ENCODE assay signal across 31 cellular contexts in the genomic region with DNA sequence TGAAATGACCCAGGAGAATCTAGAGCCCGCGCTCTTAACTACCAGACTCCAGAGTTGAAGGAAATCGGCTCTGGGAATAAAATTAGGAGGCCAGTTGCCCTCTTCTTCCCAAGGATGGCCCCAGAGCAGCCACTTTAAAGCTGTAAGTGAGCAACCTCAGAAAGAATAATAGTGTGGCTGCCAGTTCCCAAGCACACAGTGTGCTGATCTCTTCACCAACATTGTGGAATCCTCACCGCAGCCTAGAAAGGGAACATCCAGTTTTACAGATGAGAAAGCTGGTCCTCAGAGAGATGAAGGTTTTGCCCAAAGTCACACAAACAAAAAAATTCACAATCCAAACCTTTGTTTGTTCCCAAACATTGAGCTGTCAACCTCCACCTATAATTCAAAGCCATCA.
"Had no signal": no experiment of that assay in that cellular context is flagged by ENCODE, and none has a peak within 500 bp of the region (broad histone marks: within the 10 kb centered on the region; RNA-seq: fewer than 3 reads in every experiment).

No MANE protein-coding gene starts in this region.

- H3K4me1 ChIP-seq: adrenal gland, ascending aorta, body of pancreas, breast epithelium had no signal

- ATAC-seq: activated naive CD4-positive, alpha-beta T cell treated with anti-CD3 and anti-CD28 coated beads, Interleukin-2, amount 50 U/mL, for 72 hours; activated T-cell treated with anti-CD3 and anti-CD28 coated beads, Interleukin-2, amount 50 U/mL, for 4 hours; activated T-cell treated with anti-CD3 and anti-CD28 coated beads, Interleukin-2, amount 50 U/mL, for 72 hours; activated T-helper 17 cell treated with anti-CD3 and anti-CD28 coated beads, Interleukin-2, amount 50 U/mL, for 72 hours; body of pancreas had no signal

- H3K27ac ChIP-seq: adrenal gland, ascending aorta, body of pancreas, brain microvascular endothelial cell, breast epithelium, cardiac muscle cell had no signal

- DNase-seq: activated effector memory CD4-positive, alpha-beta T cell treated with anti-CD3 and anti-CD28 coated beads, Interleukin-2, amount 50 U/mL, for 16 hours; activated effector memory CD4-positive, alpha-beta T cell treated with Interleukin-2 at 50 U/mL for 16 hours; activated gamma-delta T cell; activated gamma-delta T cell treated with Interleukin-2 at 50 U/mL for 16 hours; activated naive CD4-positive, alpha-beta T cell; activated naive CD4-positive, alpha-beta T cell treated with anti-CD3 and anti-CD28 coated beads for 36 hours; activated naive CD4-positive, alpha-beta T cell treated with anti-CD3 and anti-CD28 coated beads, Interleukin-2, amount 10 ng/mL, durations not matched to agents 7 days and 5 days; activated naive CD4-positive, alpha-beta T cell treated with anti-CD3 and anti-CD28 coated beads, Interleukin-2, amount 50 U/mL, for 16 hours; activated naive CD4-positive, alpha-beta T cell treated with Interleukin-2 at 50 U/mL for 16 hours; activated naive CD8-positive, alpha-beta T cell treated with anti-CD3 and anti-CD28 coated beads for 36 hours; activated naive CD8-positive, alpha-beta T cell treated with anti-CD3 and anti-CD28 coated beads, Interleukin-2, amount 10 ng/mL, durations not matched to agents 7 days and 5 days; activated naive CD8-positive, alpha-beta T cell treated with anti-CD3 and anti-CD28 coated beads, Interleukin-2, amount 50 U/mL, for 24 hours; activated T-cell treated with anti-CD3 and anti-CD28 coated beads, Interleukin-2, amount 50 U/mL, for 1 hour; activated T-cell treated with anti-CD3 and anti-CD28 coated beads, Interleukin-2, amount 50 U/mL, for 24 hours; activated T-cell treated with anti-CD3 and anti-CD28 coated beads, Interleukin-2, amount 50 U/mL, for 4 hours; activated T-cell treated with anti-CD3 and anti-CD28 coated beads, Interleukin-2, amount 50 U/mL, for 48 hours; activated T-cell treated with anti-CD3 and anti-CD28 coated beads, Interleukin-2, amount 50 U/mL, for 72 hours; adrenal gland; amniotic stem cell; amygdala; anterior cingulate cortex; aorta; body of pancreas; brain microvascular endothelial cell; central memory CD4-positive, alpha-beta T cell; cerebellar nuclear complex had no signal

- H3K36me3 ChIP-seq: adrenal gland, ascending aorta, brain microvascular endothelial cell, breast epithelium, cardiac muscle cell had no signal

- H3K4me3 ChIP-seq: adrenal gland, ascending aorta, body of pancreas, breast epithelium, cardiac muscle cell had no signal

- H3K27me3 ChIP-seq: adrenal gland, ascending aorta, body of pancreas, breast epithelium had no signal

- H3K9me3 ChIP-seq: adrenal gland, ascending aorta, body of pancreas, breast epithelium had no signal
